1 cellular context compared by ENCODE assay signal in genomic region chr17:35548213-35548810, GRCh38.
TF ChIP-seq lines count a peak whose summit lies in the region.

No MANE protein-coding gene starts in this region.

TF ChIP-seq in A549, 52 proteins besides CTCF, POLR2A, EP300 and RAD21:
- TF ChIP-seq ZSCAN20 (CRISPR knock-in tag; IDR thresholded peaks at IDR 0.05) (no peak), RFX5 (IDR thresholded peaks at IDR 0.05) (no peak), JUNB (IDR thresholded peaks at IDR 0.05) (no peak), TFCP2L1 (CRISPR knock-in tag; IDR thresholded peaks at IDR 0.05) (no peak), SREBF2 (IDR thresholded peaks at IDR 0.05) (no peak), CHD4 (IDR thresholded peaks at IDR 0.05; ENCODE audit: borderline replicate concordance) (no peak), HOXB13 (CRISPR knock-in tag; IDR thresholded peaks at IDR 0.05; ENCODE audit: low read depth) (no peak), TP53 (CRISPR knock-in tag; IDR thresholded peaks at IDR 0.05) (no peak), BHLHE40 (IDR thresholded peaks at IDR 0.05; ENCODE audit: low read depth, low read length) (no peak), JUN (IDR thresholded peaks at IDR 0.05) (no peak), SMC3 (IDR thresholded peaks at IDR 0.05) (no peak), RARB (CRISPR knock-in tag; IDR thresholded peaks at IDR 0.05) (no peak), HOXB5 (CRISPR knock-in tag; IDR thresholded peaks at IDR 0.05) (no peak)
- TF ChIP-seq, protein P1, sequence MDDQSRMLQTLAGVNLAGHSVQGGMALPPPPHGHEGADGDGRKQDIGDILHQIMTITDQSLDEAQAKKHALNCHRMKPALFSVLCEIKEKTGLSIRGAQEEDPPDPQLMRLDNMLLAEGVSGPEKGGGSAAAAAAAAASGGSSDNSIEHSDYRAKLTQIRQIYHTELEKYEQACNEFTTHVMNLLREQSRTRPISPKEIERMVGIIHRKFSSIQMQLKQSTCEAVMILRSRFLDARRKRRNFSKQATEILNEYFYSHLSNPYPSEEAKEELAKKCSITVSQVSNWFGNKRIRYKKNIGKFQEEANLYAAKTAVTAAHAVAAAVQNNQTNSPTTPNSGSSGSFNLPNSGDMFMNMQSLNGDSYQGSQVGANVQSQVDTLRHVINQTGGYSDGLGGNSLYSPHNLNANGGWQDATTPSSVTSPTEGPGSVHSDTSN (IDR thresholded peaks at IDR 0.05) = no peak
